In the genomic region with DNA sequence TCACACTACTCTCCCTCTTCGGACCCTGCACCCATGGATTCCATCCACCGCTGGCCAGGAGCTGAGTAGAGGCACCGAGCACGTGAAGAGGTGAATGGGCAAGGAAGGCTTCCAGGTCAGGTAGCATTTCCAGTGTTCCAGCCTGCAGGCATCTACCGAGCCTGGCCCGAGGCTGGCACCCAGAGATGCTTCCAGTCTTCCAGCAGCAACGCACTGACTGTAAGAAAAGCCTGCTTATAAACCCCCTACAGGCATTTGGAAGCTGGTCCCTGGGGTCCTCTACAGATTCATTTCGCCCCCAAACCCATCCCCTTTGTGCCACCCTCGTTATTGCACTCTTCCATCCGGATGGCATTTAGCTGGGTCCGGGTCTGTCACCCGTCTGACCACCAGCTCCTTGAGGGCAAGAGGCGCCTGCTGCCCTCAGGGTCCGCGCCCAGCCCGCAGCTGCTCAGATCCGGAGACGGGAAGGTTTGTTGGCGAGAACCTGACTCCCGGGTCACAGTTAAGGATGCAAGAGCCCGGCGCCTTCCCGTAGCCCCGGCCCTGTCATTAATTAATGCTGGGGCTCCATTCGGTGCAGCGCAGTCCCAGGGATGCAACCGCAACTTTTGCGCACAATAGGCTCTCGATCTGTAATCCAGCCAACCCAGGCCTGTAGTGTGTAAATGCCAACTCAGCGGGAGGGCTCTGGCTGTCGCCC, we compare ENCODE assay signal across 8 cellular contexts.
A peak's percentile ranks its signal among the peaks of the same experiment; 100 is the strongest.
DNase-seq lines count a peak whose midpoint lies in the region; ATAC-seq lines count a peak whose summit lies in the region.

No MANE protein-coding gene starts in this region.

- H3K4me3 ChIP-seq in HUES6 (ENCODE audit: low read depth, low read length) (peak overlapping the region; percentile 98), mucosa of stomach (ENCODE audit: low read length) (peak overlapping the region; percentile 77)

- peak overlapping the region; percentile 95 for H3K9ac ChIP-seq in HUES6 (ENCODE audit: low read length)
- peak overlapping the region; percentile 89 for H3K9ac ChIP-seq in mucosa of stomach (ENCODE audit: low read length)

- H3K27ac ChIP-seq in HUES6 (ENCODE audit: low read depth, low read length) (no peak overlapping the region), caudate nucleus (ENCODE audit: low read depth, low read length) (peak overlapping the region; percentile 96)

- peaks cover 2% of the 10 kb centered on the region; the same call in 1 of the 2 replicates for H3K36me3 ChIP-seq in HUES6 (ENCODE audit: control insufficient read depth, insufficient read depth, low read length)
- H3K36me3 ChIP-seq in mucosa of stomach (ENCODE audit: control insufficient read depth, insufficient read depth, low read length), result no peaks in the 10 kb centered on the region

- peak; percentile 32 for DNase-seq in activated CD4-positive, CD25-positive, alpha-beta regulatory T cell treated with anti-CD3 and anti-CD28 coated beads, Interleukin-2, amount 50 U/mL, for 72 hours
- DNase-seq in caudate nucleus (lab: John Stamatoyannopoulos, UW) (peak in 1 of 61 donors; percentile 42), DMS79 treated with DMSO at 0.1 percent for 48 hours (lab: John Stamatoyannopoulos, UW) (no peak), LoVo (ENCODE audit: low spot score) (no peak)

- H3K4me1 ChIP-seq in HUES6 (ENCODE audit: control insufficient read depth, insufficient read depth, low read length) (0 out of 2 replicates have a peak, but pooled peaks cover 3% of the 10 kb centered on the region), mucosa of stomach (ENCODE audit: control insufficient read depth, insufficient read depth, low read length) (peaks cover 11% of the 10 kb centered on the region)

- no peak for ATAC-seq in activated CD4-positive, CD25-positive, alpha-beta regulatory T cell treated with anti-CD3 and anti-CD28 coated beads, Interleukin-2, amount 50 U/mL, for 24 hours
- ATAC-seq in HG02973 (IDR thresholded peaks at IDR 0.05; ENCODE audit: unreplicated experiment), result no peak

- H3K27me3 ChIP-seq in HUES6 (ENCODE audit: control insufficient read depth, insufficient read depth, low read length) (peaks cover 9% of the 10 kb centered on the region), mucosa of stomach (ENCODE audit: control insufficient read depth, insufficient read depth, low read length) (no peaks in the 10 kb centered on the region)

- H3K9me3 ChIP-seq in HUES6 (ENCODE audit: control insufficient read depth, insufficient read depth, low read depth, low read length) (0 out of 2 replicates have a peak, but pooled peaks cover 2% of the 10 kb centered on the region), mucosa of stomach (ENCODE audit: control insufficient read depth, low read length) (no peaks in the 10 kb centered on the region)
